8 cellular contexts compared by ENCODE assay signal in the genomic region with DNA sequence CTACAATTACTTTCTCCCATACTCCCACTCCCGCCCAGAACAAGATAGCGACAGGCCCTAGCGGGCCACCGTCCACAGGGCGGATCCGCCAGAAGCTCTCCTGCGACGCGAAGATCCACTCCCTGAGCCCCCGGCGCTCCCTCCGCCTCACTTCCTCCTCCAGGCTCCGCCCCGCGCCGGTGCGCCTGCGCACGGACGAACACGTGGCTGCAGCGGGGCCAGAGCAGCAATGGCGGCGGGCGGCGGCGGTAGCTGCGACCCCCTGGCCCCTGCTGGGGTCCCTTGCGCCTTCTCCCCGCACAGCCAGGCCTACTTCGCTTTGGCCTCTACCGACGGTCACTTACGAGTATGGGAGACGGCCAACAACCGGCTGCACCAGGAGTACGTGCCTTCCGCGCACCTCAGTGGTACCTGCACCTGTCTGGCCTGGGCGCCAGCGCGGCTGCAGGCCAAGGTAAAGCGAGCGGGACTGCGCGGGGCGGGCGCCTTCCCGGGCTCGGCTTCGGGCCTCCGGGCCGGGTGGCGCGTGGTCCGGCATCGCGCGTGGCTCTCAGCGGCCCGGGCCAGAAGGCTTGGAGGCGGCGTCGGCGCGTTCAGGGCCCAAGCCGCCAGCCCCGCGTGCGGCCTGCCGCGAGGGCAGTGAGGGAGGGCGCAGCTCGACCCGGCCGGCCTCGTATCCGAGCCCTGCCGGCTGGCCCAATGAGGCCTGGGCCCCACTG. TPM values are rescaled to one million over a fixed set of nuclear protein-coding genes. Genes with fewer than 3 reads are reported as not detected.
A peak's percentile ranks its signal among the peaks of the same experiment; 100 is the strongest.
DNase-seq lines count a peak whose midpoint lies in the region; ATAC-seq, FAIRE-seq and TF ChIP-seq lines count a peak whose summit lies in the region.

A gene with protein sequence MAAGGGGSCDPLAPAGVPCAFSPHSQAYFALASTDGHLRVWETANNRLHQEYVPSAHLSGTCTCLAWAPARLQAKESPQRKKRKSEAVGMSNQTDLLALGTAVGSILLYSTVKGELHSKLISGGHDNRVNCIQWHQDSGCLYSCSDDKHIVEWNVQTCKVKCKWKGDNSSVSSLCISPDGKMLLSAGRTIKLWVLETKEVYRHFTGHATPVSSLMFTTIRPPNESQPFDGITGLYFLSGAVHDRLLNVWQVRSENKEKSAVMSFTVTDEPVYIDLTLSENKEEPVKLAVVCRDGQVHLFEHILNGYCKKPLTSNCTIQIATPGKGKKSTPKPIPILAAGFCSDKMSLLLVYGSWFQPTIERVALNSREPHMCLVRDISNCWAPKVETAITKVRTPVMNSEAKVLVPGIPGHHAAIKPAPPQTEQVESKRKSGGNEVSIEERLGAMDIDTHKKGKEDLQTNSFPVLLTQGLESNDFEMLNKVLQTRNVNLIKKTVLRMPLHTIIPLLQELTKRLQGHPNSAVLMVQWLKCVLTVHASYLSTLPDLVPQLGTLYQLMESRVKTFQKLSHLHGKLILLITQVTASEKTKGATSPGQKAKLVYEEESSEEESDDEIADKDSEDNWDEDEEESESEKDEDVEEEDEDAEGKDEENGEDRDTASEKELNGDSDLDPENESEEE (plus strand): TSS at position 198 of the 719 bp plus-strand sequence. CDS start 32 bp downstream, at position 230.

- H3K27ac Mint-ChIP-seq in T-cell, result peak within 1 kb of the TSS; percentile 86 to 87

- H3K4me3 ChIP-seq in heart left ventricle (peak within 1 kb of the TSS; percentile 66 to 100 (median 94)), upper lobe of left lung (peak within 1 kb of the TSS; percentile 91 to 100 (median 96))

- TF ChIP-seq CTCF in heart left ventricle (IDR thresholded peaks at IDR 0.05) (no peak), upper lobe of left lung (IDR thresholded peaks at IDR 0.05) (peak in 1 of 6 experiments; percentile 15)

- H3K4me1 ChIP-seq in heart left ventricle (peaks cover 0 to 39% (median 26%) of the 10 kb centered on the region in 12 donors), upper lobe of left lung (peaks cover 19 to 37% (median 26%) of the 10 kb centered on the region in 4 donors)

- H3K36me3 Mint-ChIP-seq in T-cell, result no peaks in the 10 kb centered on the region

- DNase-seq in GM12891 (ENCODE audit: insufficient read length, low spot score), result peak; percentile 90
- peak; percentile 93 for DNase-seq in NCI-H1436 treated with DMSO at 0.1 percent for 48 hours (lab: John Stamatoyannopoulos, UW)
- peak; percentile 93 to 98 (median 97) for DNase-seq in T-cell
- peak; percentile 97 to 99 (median 98) for DNase-seq in heart left ventricle
- DNase-seq in posterior cingulate gyrus, result peak; percentile 92 to 100 (median 97)
- peak; percentile 97 to 100 for DNase-seq in upper lobe of left lung

- 0 to 1% (median 0%) methylated on average over 49 to 79 of the region's 79 CpGs for WGBS in adipose tissue, 3 donors
- WGBS in heart left ventricle, 4 donors, result 0 to 1% (median 0%) methylated on average over 17 to 79 of the region's 79 CpGs
- 0% methylated on average over 23 to 70 of the region's 79 CpGs for WGBS in upper lobe of left lung, 2 donors

- no peaks in the 10 kb centered on the region for H3K27me3 ChIP-seq in heart left ventricle
- no peaks in the 10 kb centered on the region for H3K27me3 ChIP-seq in upper lobe of left lung

- POLR2A ChIA-PET in T-cell (lab: Charles Lee), result interaction anchor here (0.5 to 3.9 kb wide), 5 partner anchors 10 to 384 kb away, joined by 3 to 49 read pairs (median 7); partner anchors contain the start of gene TRMT61B (in 1 of the 2)

- CTCF ChIA-PET in T-cell (lab: Charles Lee), result interaction anchor here (0.6 to 2.2 kb wide), 4 partner anchors 25 to 1844 kb away, joined by 3 to 16 read pairs (median 5); partner anchors contain the start of genes PPP1CB (in 1 of the 2) and TRMT61B (in 1 of the 2)

- no peaks in the 10 kb centered on the region for H3K9me3 Mint-ChIP-seq in T-cell

- H3K4me3 Mint-ChIP-seq in T-cell, result peak within 1 kb of the TSS; percentile 91 to 99 (median 98)

- FAIRE-seq in GM12891 (lab: Jason Lieb, UNC), result peak; percentile 97

- intact Hi-C loops in heart left ventricle (cut with DNase I), result loop anchor here in 5 of 10 donors (1.0 to 10.0 kb wide), 3 partner anchors 24 to 330 kb away; partner anchors contain the start of gene TRMT61B (in 5 of the 5)
- intact Hi-C loops in posterior cingulate gyrus (cut with DNase I), result loop anchor here (2.0 kb wide), 1 partner anchor 24 kb away; the partner anchor contains the start of gene TRMT61B

- H3K27me3 Mint-ChIP-seq in T-cell, result no peaks in the 10 kb centered on the region

- H3K27ac ChIP-seq in adipose tissue (ENCODE audit: low read depth, low read length) (peak within 1 kb of the TSS; percentile 73), heart left ventricle (peak within 1 kb of the TSS; percentile 1 to 85 (median 73)), upper lobe of left lung (peak within 1 kb of the TSS; percentile 83 to 91 (median 86))

- TF ChIP-seq POLR2A in GM12891 (IDR thresholded peaks at IDR 0.05; ENCODE audit: low read depth, low read length), result peak; percentile 88
- TF ChIP-seq POLR2A in heart left ventricle (IDR thresholded peaks at IDR 0.05), result peak in 1 of 2 donors; percentile 61
- TF ChIP-seq POLR2A in upper lobe of left lung (IDR thresholded peaks at IDR 0.05), result peak in 2 of 4 donors; percentile 88 to 94

- peak; percentile 95 for ATAC-seq in HG02840 (IDR thresholded peaks at IDR 0.05; ENCODE audit: low FRiP score, unreplicated experiment)
- ATAC-seq in T-cell (replicated peaks in 1 of 4), result peak; percentile 94 to 98 (median 96)
- ATAC-seq in heart left ventricle, result peak; percentile 98 to 100 (median 100)
- peak; percentile 99 to 100 for ATAC-seq in upper lobe of left lung (ENCODE audit: low FRiP score in 2 of 2)

- H3K9me3 ChIP-seq in heart left ventricle, result peaks cover 0 to 7% (median 0%) of the 10 kb centered on the region in 12 donors
- no peaks in the 10 kb centered on the region for H3K9me3 ChIP-seq in upper lobe of left lung

- peaks cover 43 to 45% (median 45%) of the 10 kb centered on the region in 3 donors for H3K4me1 Mint-ChIP-seq in T-cell

- no peaks in the 10 kb centered on the region for H3K36me3 ChIP-seq in heart left ventricle
- H3K36me3 ChIP-seq in upper lobe of left lung, result no peaks in the 10 kb centered on the region

- peak in 1 of 4 donors; percentile 3 for TF ChIP-seq EP300 in upper lobe of left lung (IDR thresholded peaks at IDR 0.05)

TF ChIP-seq in GM12891, 5 proteins besides CTCF, POLR2A, EP300 and RAD21:
- no peak for TF ChIP-seq PAX5 (IDR thresholded peaks at IDR 0.05; ENCODE audit: insufficient read depth, low read length, severe bottlenecking)
- TF ChIP-seq SPI1 (IDR thresholded peaks at IDR 0.05; ENCODE audit: low read depth, low read length), result peak; percentile 89
- peak; percentile 87; the same call in 1 of the 2 replicates for TF ChIP-seq POLR2AphosphoS5 (IDR thresholded peaks at IDR 0.05; ENCODE audit: low read depth, low read length)
- 0 out of 2 replicates have a peak, but pooled peaks have one; percentile 14 for TF ChIP-seq POU2F2 (IDR thresholded peaks at IDR 0.05; ENCODE audit: low read depth, low read length)
- peak; percentile 92 for TF ChIP-seq TAF1 (IDR thresholded peaks at IDR 0.05; ENCODE audit: low read depth, low read length)

RNA-seq across cellular contexts. Expression of the gene that starts here (rescaled TPM):
- 33.1 TPM for polyA plus RNA-seq in GM12891 (2012; ENCODE audit: low read depth, missing spikeins)
- total RNA-seq in T-cell (10 to 100 TPM; 58.0 to 68.4 (median 62.9) TPM), heart left ventricle (10 to 100 TPM; 14.4 to 35.9 (median 23.9) TPM), upper lobe of left lung (10 to 100 TPM; 20.4 to 54.7 (median 33.7) TPM)
- polyA plus RNA-seq in adipose tissue (10 to 100 TPM; 10.1 to 28.3 (median 21.3) TPM), heart left ventricle (10 to 100 TPM in 1 of 2 donors, 1 to 10 TPM in 1; 4.5 to 20.6 TPM)

Comparison
In these comparisons a context has a peak if more than half of its experiments do, and no peak if none do; other contexts are left out.
1. Peak in every context shown above with its lines: DNase-seq, ATAC-seq, H3K4me3 ChIP-seq and H3K27ac ChIP-seq.